ENCODE assay signal across 11 cellular contexts in the genomic region with DNA sequence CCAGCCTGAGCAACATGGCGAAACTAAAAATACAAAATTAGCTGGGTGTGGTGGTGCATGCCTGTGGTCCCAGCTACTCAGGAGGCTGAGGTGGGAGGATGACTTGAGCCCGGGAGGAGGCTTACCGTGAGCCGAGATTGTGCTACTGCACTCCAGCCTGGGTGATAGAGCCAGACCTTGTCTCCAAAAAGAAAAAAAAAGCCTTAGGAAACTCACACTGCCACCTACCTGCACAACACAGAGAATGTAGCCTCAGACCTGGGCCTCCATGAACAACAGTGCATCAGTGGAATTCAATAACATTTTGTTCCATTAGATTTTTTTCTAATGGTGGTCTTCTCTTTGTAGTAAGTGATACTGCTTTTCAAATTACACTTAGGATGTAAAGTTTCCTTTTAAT.
DNase-seq lines count a peak whose midpoint lies in the region; ATAC-seq and TF ChIP-seq lines count a peak whose summit lies in the region.
"Had no signal": no experiment of that assay in that cellular context is flagged by ENCODE, and none has a peak within 500 bp of the region (broad histone marks: within the 10 kb centered on the region; RNA-seq: fewer than 3 reads in every experiment).

No MANE protein-coding gene starts in this region.

- H3K4me3 ChIP-seq in OCI-LY3 (ENCODE audit: low read length), result no peak overlapping the region
- no peak overlapping the region for H3K4me3 ChIP-seq in colonic mucosa
- H3K4me3 ChIP-seq in parathyroid adenoma (ENCODE audit: low read depth, low read length), result no peak overlapping the region
- no peak overlapping the region for H3K4me3 ChIP-seq in heart right ventricle

- H3K79me2 ChIP-seq in OCI-LY3 (ENCODE audit: low read length) (no peaks in the 10 kb centered on the region), parathyroid adenoma (no peaks in the 10 kb centered on the region)

- peak; percentile 29 for DNase-seq in DMS 273 (lab: John Stamatoyannopoulos, UW; ENCODE audit: unreplicated experiment)
- DNase-seq in DMS 273 treated with DMSO at 0.1 percent for 48 hours (lab: John Stamatoyannopoulos, UW), result no peak
- no peak for DNase-seq in colonic mucosa
- DNase-seq in HK-2 (ENCODE audit: unreplicated experiment), result no peak
- no peak for DNase-seq in heart right ventricle
- DNase-seq: 8988T, Calu3, posterior cingulate gyrus had no signal

- H4K20me1 ChIP-seq in OCI-LY3 (ENCODE audit: insufficient read depth, low read length), result no peaks in the 10 kb centered on the region

- no peaks in the 10 kb centered on the region for H3K27me3 ChIP-seq in OCI-LY3 (ENCODE audit: low read depth, low read length)
- no peaks in the 10 kb centered on the region for H3K27me3 ChIP-seq in colonic mucosa
- no peaks in the 10 kb centered on the region for H3K27me3 ChIP-seq in parathyroid adenoma (ENCODE audit: control insufficient read depth, insufficient read depth, low read length)
- H3K27me3 ChIP-seq in heart right ventricle, result no peaks in the 10 kb centered on the region

- 73 to 91% methylated on average over 4 of the region's 4 CpGs for WGBS in heart right ventricle, 2 donors

- H3K4me2 ChIP-seq in OCI-LY3 (ENCODE audit: low read length), result no peak overlapping the region
- no peak overlapping the region for H3K4me2 ChIP-seq in parathyroid adenoma (ENCODE audit: low read length)

- H3K36me3 ChIP-seq in OCI-LY3 (replicated peaks; ENCODE audit: low read depth, low read length) (no peaks in the 10 kb centered on the region), colonic mucosa (no peaks in the 10 kb centered on the region), parathyroid adenoma (ENCODE audit: control insufficient read depth, insufficient read depth, low read length) (no peaks in the 10 kb centered on the region), heart right ventricle (no peaks in the 10 kb centered on the region)

- intact Hi-C loops in colonic mucosa (cut with DNase I) (loop anchor here (5.0 kb wide), 1 partner anchor 155 kb away; no protein-coding TSS in a partner anchor), heart right ventricle (cut with DNase I) (no loop called here)

- H3K9me3 ChIP-seq in OCI-LY3 (ENCODE audit: insufficient read depth, low read length) (no peaks in the 10 kb centered on the region), colonic mucosa (no peaks in the 10 kb centered on the region), parathyroid adenoma (ENCODE audit: control insufficient read depth, low read length) (no peaks in the 10 kb centered on the region), heart right ventricle (no peaks in the 10 kb centered on the region)

- H2AFZ ChIP-seq in OCI-LY3 (ENCODE audit: low read depth, low read length) (no peak overlapping the region), parathyroid adenoma (no peak overlapping the region)

- ATAC-seq in GM19463 (IDR thresholded peaks at IDR 0.05; ENCODE audit: unreplicated experiment) (no peak), heart right ventricle (no peak)

- H3K4me1 ChIP-seq in OCI-LY3 (ENCODE audit: low read length) (no peaks in the 10 kb centered on the region), colonic mucosa (no peaks in the 10 kb centered on the region), parathyroid adenoma (no peaks in the 10 kb centered on the region), heart right ventricle (peaks cover 0 to 8% (median 0%) of the 10 kb centered on the region in 9 donors)

- H3K9ac ChIP-seq in OCI-LY3 (ENCODE audit: low read length) (no peak overlapping the region), colonic mucosa (ENCODE audit: low read depth in 2 of 2, low read length in 2 of 2) (no peak overlapping the region), parathyroid adenoma (no peak overlapping the region)

- peak; percentile 25 for TF ChIP-seq CTCF in OCI-LY3 (IDR thresholded peaks at IDR 0.05; ENCODE audit: low read depth, low read length)
- peak; percentile 22 for TF ChIP-seq CTCF in colonic mucosa (IDR thresholded peaks at IDR 0.05)
- peak; percentile 39 for TF ChIP-seq CTCF in parathyroid adenoma (IDR thresholded peaks at IDR 0.05)
- no peak for TF ChIP-seq CTCF in heart right ventricle (IDR thresholded peaks at IDR 0.05)

- H3K27ac ChIP-seq in OCI-LY3 (ENCODE audit: low read length), result no peak overlapping the region
- no peak overlapping the region for H3K27ac ChIP-seq in colonic mucosa
- no peak overlapping the region for H3K27ac ChIP-seq in parathyroid adenoma
- H3K27ac ChIP-seq in heart right ventricle, result no peak overlapping the region

Comparison
In these comparisons a context has a peak if more than half of its experiments do, and no peak if none do; other contexts are left out.
1. CTCF ChIP-seq: peak in OCI-LY3 (single experiment), colonic mucosa (single experiment) and parathyroid adenoma (single experiment); none in heart right ventricle (0 of 9).